2 cellular contexts compared by ENCODE assay signal in genomic region chr1:35497571-35497970, GRCh38.
A peak's percentile ranks its signal among the peaks of the same experiment; 100 is the strongest.
TF ChIP-seq lines count a peak whose summit lies in the region.

No MANE protein-coding gene starts in this region.

TF ChIP-seq in IMR-90, 13 proteins besides CTCF, POLR2A, EP300 and RAD21:
- TF ChIP-seq USF2 (IDR thresholded peaks at IDR 0.05; ENCODE audit: low read depth, low read length) (no peak), BHLHE40 (IDR thresholded peaks at IDR 0.05; ENCODE audit: low read depth, low read length) (no peak), RFX5 (IDR thresholded peaks at IDR 0.05; ENCODE audit: low read depth, low read length) (no peak), RCOR1 (IDR thresholded peaks at IDR 0.05; ENCODE audit: insufficient replicate concordance, low read length) (no peak), FOS (IDR thresholded peaks at IDR 0.05; ENCODE audit: low read depth, low read length) (no peak), MAFK (IDR thresholded peaks at IDR 0.05; ENCODE audit: low read depth, low read length) (no peak), CEBPB (IDR thresholded peaks at IDR 0.05; ENCODE audit: low read depth, low read length) (peak; percentile 64)
- TF ChIP-seq, protein P1, sequence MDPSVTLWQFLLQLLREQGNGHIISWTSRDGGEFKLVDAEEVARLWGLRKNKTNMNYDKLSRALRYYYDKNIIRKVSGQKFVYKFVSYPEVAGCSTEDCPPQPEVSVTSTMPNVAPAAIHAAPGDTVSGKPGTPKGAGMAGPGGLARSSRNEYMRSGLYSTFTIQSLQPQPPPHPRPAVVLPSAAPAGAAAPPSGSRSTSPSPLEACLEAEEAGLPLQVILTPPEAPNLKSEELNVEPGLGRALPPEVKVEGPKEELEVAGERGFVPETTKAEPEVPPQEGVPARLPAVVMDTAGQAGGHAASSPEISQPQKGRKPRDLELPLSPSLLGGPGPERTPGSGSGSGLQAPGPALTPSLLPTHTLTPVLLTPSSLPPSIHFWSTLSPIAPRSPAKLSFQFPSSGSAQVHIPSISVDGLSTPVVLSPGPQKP (IDR thresholded peaks at IDR 0.05; ENCODE audit: borderline replicate concordance, low read depth, low read length): no peak

TF ChIP-seq in K562, 482 proteins besides CTCF, POLR2A, EP300 and RAD21:
- TF ChIP-seq CEBPB (tag; IDR thresholded peaks at IDR 0.05) (peak; percentile 74), CEBPG (CRISPR knock-in tag; IDR thresholded peaks at IDR 0.05) (no peak), CEBPG (tag; conservative IDR thresholded peaks at IDR 0.05 in 1 of 2, IDR thresholded peaks at IDR 0.05 in 1 of 2) (peak in 1 of 2 experiments; percentile 67; a peak in 2 of 4 replicates), SMARCB1 (IDR thresholded peaks at IDR 0.05; ENCODE audit: insufficient read length, low read depth) (no peak), STAG1 (CRISPR knock-in tag; IDR thresholded peaks at IDR 0.05; ENCODE audit: borderline replicate concordance) (no peak)
TF ChIP-seq in K562: peak in this region for 2.
